ENCODE assay signal across 11 cellular contexts in genomic region chr6:110329729-110330436, GRCh38. TPM values are rescaled to one million over a fixed set of nuclear protein-coding genes. Genes with fewer than 3 reads are reported as not detected.
DNase-seq lines count a peak whose midpoint lies in the region; ATAC-seq and TF ChIP-seq lines count a peak whose summit lies in the region.
"Had no signal": no experiment of that assay in that cellular context is flagged by ENCODE, and none has a peak within 500 bp of the region (broad histone marks: within the 10 kb centered on the region; RNA-seq: fewer than 3 reads in every experiment).

No MANE protein-coding gene starts in this region.

- peak overlapping the region; percentile 37 to 86 for H2BK12ac ChIP-seq in mesenchymal stem cell (ENCODE audit: low read length in 2 of 2)

- H3K36me3 ChIP-seq in colonic mucosa (no peaks in the 10 kb centered on the region), mesenchymal stem cell (ENCODE audit: control insufficient read depth in 1 of 2, insufficient read depth in 2 of 2, low read depth in 1 of 2, low read length in 2 of 2) (no peaks in the 10 kb centered on the region), thoracic aorta (no peaks in the 10 kb centered on the region)
- H3K36me3 ChIP-seq in naive thymus-derived CD4-positive, alpha-beta T cell (ENCODE audit: control insufficient read depth in 2 of 3, insufficient read depth in 3 of 3, low read length in 3 of 3), result no peaks in the 10 kb centered on the region

- H4K8ac ChIP-seq in mesenchymal stem cell (ENCODE audit: low read length), result peak overlapping the region; percentile 84

- no peaks in the 10 kb centered on the region for H3K9me3 ChIP-seq in colonic mucosa
- H3K9me3 ChIP-seq in mesenchymal stem cell (ENCODE audit: control insufficient read depth, low read length), result no peaks in the 10 kb centered on the region
- H3K9me3 ChIP-seq in thoracic aorta, result no peaks in the 10 kb centered on the region
- H3K9me3 ChIP-seq in naive thymus-derived CD4-positive, alpha-beta T cell (ENCODE audit: control insufficient read depth in 2 of 3, low read length in 3 of 3), result no peaks in the 10 kb centered on the region

- no peak overlapping the region for H2BK5ac ChIP-seq in mesenchymal stem cell (ENCODE audit: low read depth, low read length, poor library complexity, severe bottlenecking)

- POLR2A ChIA-PET in naive thymus-derived CD4-positive, alpha-beta T cell (lab: Charles Lee), result no interaction called here

- H3K79me1 ChIP-seq in mesenchymal stem cell (replicated peaks; ENCODE audit: low read length, poor library complexity, severe bottlenecking), result no peaks in the 10 kb centered on the region

- no peak overlapping the region for H3K27ac Mint-ChIP-seq in naive thymus-derived CD4-positive, alpha-beta T cell
- H3K27ac Mint-ChIP-seq: memory B cell had no signal

- H3K4me3 ChIP-seq in colonic mucosa (peak overlapping the region; percentile 16), mesenchymal stem cell (ENCODE audit: insufficient read depth in 1 of 2, low read depth in 1 of 2, low read length in 2 of 2) (peak overlapping the region; percentile 17 to 52), thoracic aorta (peak overlapping the region; percentile 57)
- H3K4me3 ChIP-seq in naive thymus-derived CD4-positive, alpha-beta T cell (ENCODE audit: low read length), result no peak overlapping the region

- peak overlapping the region; percentile 81 to 96 for H3K18ac ChIP-seq in mesenchymal stem cell (ENCODE audit: low read depth in 1 of 2, low read length in 2 of 2)

- no peak overlapping the region for H2BK15ac ChIP-seq in mesenchymal stem cell (ENCODE audit: low read depth, poor library complexity, severe bottlenecking)

- no peaks in the 10 kb centered on the region for H3K27me3 ChIP-seq in colonic mucosa
- H3K27me3 ChIP-seq in mesenchymal stem cell (ENCODE audit: control insufficient read depth in 1 of 2, insufficient read depth in 1 of 2, low read length in 2 of 2), result peaks cover 0 to 3% of the 10 kb centered on the region in 2 experiments
- H3K27me3 ChIP-seq in thoracic aorta (replicated peaks; ENCODE audit: insufficient read depth), result no peaks in the 10 kb centered on the region
- H3K27me3 ChIP-seq in naive thymus-derived CD4-positive, alpha-beta T cell (ENCODE audit: control insufficient read depth in 2 of 2, insufficient read depth in 2 of 2, low read length in 2 of 2), result no peaks in the 10 kb centered on the region

- TF ChIP-seq CTCF in colonic mucosa (IDR thresholded peaks at IDR 0.05), result no peak
- no peak for TF ChIP-seq CTCF in thoracic aorta (IDR thresholded peaks at IDR 0.05)

- DNase-seq in M059J (ENCODE audit: low read depth), result peak; percentile 63
- peak; percentile 31 for DNase-seq in colonic mucosa
- DNase-seq in mesenchymal stem cell, result peak; percentile 57
- no peak for DNase-seq in thoracic aorta (ENCODE audit: low spot score)
- no peak for DNase-seq in GF-D8 (lab: John Stamatoyannopoulos, UW)
- DNase-seq in naive thymus-derived CD4-positive, alpha-beta T cell, result no peak
- DNase-seq in NCI-H2107 treated with DMSO at 0.1 percent for 48 hours (lab: John Stamatoyannopoulos, UW; ENCODE audit: unreplicated experiment), result no peak
- DNase-seq: activated CD4-positive, CD25-positive, alpha-beta regulatory T cell; NCI-H510A had no signal

- peak overlapping the region; percentile 75 for H2BK120ac ChIP-seq in mesenchymal stem cell (ENCODE audit: low read depth, low read length)

- H3K4me1 ChIP-seq in colonic mucosa (peaks cover 4% of the 10 kb centered on the region), mesenchymal stem cell (ENCODE audit: control insufficient read depth, insufficient read depth, low read depth, low read length) (peaks cover 11% of the 10 kb centered on the region), thoracic aorta (ENCODE audit: control insufficient read depth in 1 of 2, low read depth in 2 of 2) (peaks cover 13 to 45% of the 10 kb centered on the region in 2 donors)
- H3K4me1 ChIP-seq in naive thymus-derived CD4-positive, alpha-beta T cell (ENCODE audit: control insufficient read depth in 2 of 2, insufficient read depth in 2 of 2, low read length in 2 of 2), result no peaks in the 10 kb centered on the region

- no peaks in the 10 kb centered on the region for H3K9me3 Mint-ChIP-seq in naive thymus-derived CD4-positive, alpha-beta T cell
- H3K9me3 Mint-ChIP-seq: memory B cell had no signal

- no peaks in the 10 kb centered on the region for H3K36me3 Mint-ChIP-seq in naive thymus-derived CD4-positive, alpha-beta T cell
- H3K36me3 Mint-ChIP-seq: memory B cell had no signal

- intact Hi-C loops in colonic mucosa (cut with DNase I), result no loop called here
- intact Hi-C loops in naive thymus-derived CD4-positive, alpha-beta T cell (cut with micrococcal nuclease), result no loop called here

- 58% methylated on average over 18 of the region's 18 CpGs for WGBS in mesenchymal stem cell

- ATAC-seq in thoracic aorta (ENCODE audit: insufficient number of reproducible peaks, low FRiP score, low read depth) (no peak), GM21723 (IDR thresholded peaks at IDR 0.05; ENCODE audit: unreplicated experiment) (no peak)
- ATAC-seq in naive thymus-derived CD4-positive, alpha-beta T cell, result no peak

- H3K14ac ChIP-seq in mesenchymal stem cell (ENCODE audit: low read length in 2 of 2), result peak overlapping the region in 1 of 2 experiments; percentile 82

- peak overlapping the region; percentile 83 to 95 for H3K4ac ChIP-seq in mesenchymal stem cell (ENCODE audit: low read depth in 1 of 2, low read length in 2 of 2)

- H3K4me1 Mint-ChIP-seq in naive thymus-derived CD4-positive, alpha-beta T cell, result peaks cover 0 to 3% (median 0%) of the 10 kb centered on the region in 7 donors
- H3K4me1 Mint-ChIP-seq: memory B cell had no signal

- no peak overlapping the region for H3K4me3 Mint-ChIP-seq in naive thymus-derived CD4-positive, alpha-beta T cell
- H3K4me3 Mint-ChIP-seq: memory B cell had no signal

- H4K91ac ChIP-seq in mesenchymal stem cell (ENCODE audit: low read length), result peak overlapping the region; percentile 70

- H3K9ac ChIP-seq in colonic mucosa (ENCODE audit: low read depth in 2 of 2, low read length in 2 of 2) (no peak overlapping the region), mesenchymal stem cell (ENCODE audit: low read length) (peak overlapping the region; percentile 40)

- CTCF ChIA-PET in naive thymus-derived CD4-positive, alpha-beta T cell (lab: Charles Lee), result interaction anchor here (0.6 kb wide), 1 partner anchor 9 kb away, joined by 3 read pairs; no protein-coding TSS in a partner anchor

- H2AK5ac ChIP-seq in mesenchymal stem cell (ENCODE audit: low read length, severe bottlenecking), result no peak overlapping the region

- H3K4me2 ChIP-seq in mesenchymal stem cell (ENCODE audit: low read length, poor library complexity, severe bottlenecking), result peak overlapping the region; percentile 62

- H2AFZ ChIP-seq in mesenchymal stem cell (ENCODE audit: low read depth, low read length), result peak overlapping the region; percentile 88

- no peak overlapping the region for H3K23ac ChIP-seq in mesenchymal stem cell (ENCODE audit: low read length in 2 of 2)

- H3K27ac ChIP-seq in colonic mucosa (peak overlapping the region; percentile 30), mesenchymal stem cell (ENCODE audit: low read length, poor library complexity, severe bottlenecking) (no peak overlapping the region), thoracic aorta (peak overlapping the region; percentile 39 to 54)
- H3K27ac ChIP-seq in naive thymus-derived CD4-positive, alpha-beta T cell (ENCODE audit: low read depth, low read length), result no peak overlapping the region

- peaks cover 0 to 17% (median 9%) of the 10 kb centered on the region in 5 donors for H3K27me3 Mint-ChIP-seq in naive thymus-derived CD4-positive, alpha-beta T cell

RNA-seq across cellular contexts. Expression of gene METTL24, which starts 28.3 kb away (rescaled TPM):
- not detected in 2 replicates for total RNA-seq in M059J (2014; rRNA removed; shearing (Covaris generic))
- total RNA-seq in colonic mucosa (1 to 10 TPM in 1 of 2 donors, under 1 TPM in 1; 0.54 to 3.5 TPM), thoracic aorta (10 to 100 TPM; 12.1 to 27.6 TPM)
- polyA plus RNA-seq in mesenchymal stem cell (2013, experiment 1 of 2), result 0.25 TPM
- 0.26 TPM for polyA plus RNA-seq in mesenchymal stem cell (2013, experiment 2 of 2)
- under 1 TPM in 1 of 5 experiments, not detected in 4; 0.47 TPM for total RNA-seq in naive thymus-derived CD4-positive, alpha-beta T cell
- not detected for polyA plus RNA-seq in naive thymus-derived CD4-positive, alpha-beta T cell

Comparison
In these comparisons a context has a peak if more than half of its experiments do, and no peak if none do; other contexts are left out.
1. DNase-seq: peak in M059J (single experiment), colonic mucosa (single experiment) and mesenchymal stem cell (single experiment); none in thoracic aorta (single experiment), GF-D8 (single experiment), naive thymus-derived CD4-positive, alpha-beta T cell (0 of 9) and NCI-H2107 treated with DMSO at 0.1 percent for 48 hours (single experiment).
2. H3K27ac ChIP-seq: peak in colonic mucosa (single experiment) and thoracic aorta (2 of 2); none in mesenchymal stem cell (single experiment) and naive thymus-derived CD4-positive, alpha-beta T cell (single experiment).